Comparison of ENCODE assay signal across 33 cellular contexts in genomic region chr2:10965241-10965843, GRCh38. TPM values are rescaled to one million over a fixed set of nuclear protein-coding genes. Genes with fewer than 3 reads are reported as not detected.
"Had no signal": no experiment of that assay in that cellular context is flagged by ENCODE, and none has a peak within 500 bp of the region (broad histone marks: within the 10 kb centered on the region; RNA-seq: fewer than 3 reads in every experiment).

No MANE protein-coding gene starts in this region.

- DNase-seq: activated CD4-positive, alpha-beta T cell treated with anti-CD3 and anti-CD28 coated beads for 36 hours; activated CD4-positive, alpha-beta T cell treated with anti-CD3 and anti-CD28 coated beads, Interleukin-2, amount 10 ng/mL, durations not matched to agents 7 days and 5 days; activated CD4-positive, alpha-beta T cell treated with anti-CD3 and anti-CD28 coated beads, Interleukin-2, amount 50 U/mL, for 48 hours; activated CD8-positive, alpha-beta T cell treated with anti-CD3 and anti-CD28 coated beads, Interleukin-2, amount 10 ng/mL, durations not matched to agents 7 days and 5 days; activated naive CD4-positive, alpha-beta T cell treated with Interleukin-2 at 50 U/mL for 16 hours; activated naive CD8-positive, alpha-beta T cell treated with anti-CD3 and anti-CD28 coated beads, Interleukin-2, amount 10 ng/mL, durations not matched to agents 7 days and 5 days; activated T-cell treated with anti-CD3 and anti-CD28 coated beads, Interleukin-2, amount 50 U/mL, for 24 hours; amygdala; caudate nucleus; MM.1S; NCI-H1092; NCI-H1436 treated with DMSO at 0.1 percent for 48 hours; NCI-H1694 treated with DMSO at 0.1 percent for 48 hours; NCI-H2029; NCI-H345; NCI-H524 treated with DMSO at 0.1 percent for 48 hours; NK-92 treated with Interleukin-12 subunit alpha and Interleukin-12 subunit beta, amount 100 ng/mL, for 24 hours; PC-3; Peyer's patch; RPMI8226; SHP77 treated with DMSO at 0.1 percent for 48 hours; SK-N-SH had no signal

- H3K27me3 ChIP-seq: Peyer's patch, SJSA1 had no signal

- FAIRE-seq: astrocyte, TTC549 had no signal

- H3K4me1 ChIP-seq: Peyer's patch had no signal

- ATAC-seq: activated CD4-positive, alpha-beta T cell treated with anti-CD3 and anti-CD28 coated beads for 36 hours; activated CD4-positive, CD25-positive, alpha-beta regulatory T cell treated with anti-CD3 and anti-CD28 coated beads, Interleukin-2, amount 50 U/mL, for 24 hours; activated CD8-positive, alpha-beta T cell treated with anti-CD3 and anti-CD28 coated beads, Interleukin-2, amount 10 ng/mL, durations not matched to agents 7 days and 5 days; PC-3 had no signal

- H3K4me1 Mint-ChIP-seq: activated CD4-positive, alpha-beta T cell treated with anti-CD3 and anti-CD28 coated beads for 36 hours; activated CD4-positive, alpha-beta T cell treated with anti-CD3 and anti-CD28 coated beads, Interleukin-2, amount 10 ng/mL, durations not matched to agents 7 days and 5 days; activated naive CD4-positive, alpha-beta T cell treated with anti-CD3 and anti-CD28 coated beads, Interleukin-2, amount 50 U/mL, for 24 hours; activated naive CD8-positive, alpha-beta T cell treated with anti-CD3 and anti-CD28 coated beads, Interleukin-2, amount 10 ng/mL, durations not matched to agents 7 days and 5 days had no signal

- H3K27ac Mint-ChIP-seq: activated CD4-positive, alpha-beta T cell treated with anti-CD3 and anti-CD28 coated beads for 36 hours; activated CD4-positive, alpha-beta T cell treated with anti-CD3 and anti-CD28 coated beads, Interleukin-2, amount 10 ng/mL, durations not matched to agents 7 days and 5 days; activated CD8-positive, alpha-beta T cell treated with anti-CD3 and anti-CD28 coated beads, Interleukin-2, amount 10 ng/mL, durations not matched to agents 7 days and 5 days; activated naive CD4-positive, alpha-beta T cell treated with anti-CD3 and anti-CD28 coated beads, Interleukin-2, amount 50 U/mL, for 24 hours; activated naive CD8-positive, alpha-beta T cell treated with anti-CD3 and anti-CD28 coated beads, Interleukin-2, amount 10 ng/mL, durations not matched to agents 7 days and 5 days; activated T-cell treated with anti-CD3 and anti-CD28 coated beads, Interleukin-2, amount 50 U/mL, for 24 hours; activated T-helper 1 cell treated with anti-CD3 and anti-CD28 coated beads, Interleukin-12 subunit alpha, Interleukin-12 subunit beta, Interleukin-2, Interleukin-4 antibody, amounts not matched to agents 30 ng/mL and 10 ng/mL and 1 ng/mL, durations not matched to agents 14 hours and 24 hours and 36 hours; T-helper 1 cell treated with Interleukin-12 subunit alpha and Interleukin-12 subunit beta and Interleukin-4 antibody, amounts not matched to agents 30 μg/mL and 1 μg/mL, for 36 hours; T-helper 2 cell treated with Interferon-gamma antibody and Interleukin-4, amounts not matched to agents 5 μg/mL and 100 μg/mL, for 36 hours had no signal

- H3K27ac ChIP-seq: KMS-11, Peyer's patch, SJSA1 had no signal

- H3K4me3 Mint-ChIP-seq: activated CD4-positive, alpha-beta T cell treated with anti-CD3 and anti-CD28 coated beads for 36 hours; activated CD4-positive, alpha-beta T cell treated with anti-CD3 and anti-CD28 coated beads, Interleukin-2, amount 10 ng/mL, durations not matched to agents 7 days and 5 days; activated CD8-positive, alpha-beta T cell treated with anti-CD3 and anti-CD28 coated beads, Interleukin-2, amount 10 ng/mL, durations not matched to agents 7 days and 5 days; activated naive CD4-positive, alpha-beta T cell treated with anti-CD3 and anti-CD28 coated beads, Interleukin-2, amount 50 U/mL, for 24 hours; activated naive CD8-positive, alpha-beta T cell treated with anti-CD3 and anti-CD28 coated beads, Interleukin-2, amount 10 ng/mL, durations not matched to agents 7 days and 5 days; activated T-cell treated with anti-CD3 and anti-CD28 coated beads, Interleukin-2, amount 50 U/mL, for 24 hours; activated T-helper 1 cell treated with anti-CD3 and anti-CD28 coated beads, Interleukin-12 subunit alpha, Interleukin-12 subunit beta, Interleukin-2, Interleukin-4 antibody, amounts not matched to agents 30 ng/mL and 10 ng/mL and 1 ng/mL, durations not matched to agents 14 hours and 24 hours and 36 hours; brain; T-helper 1 cell treated with Interleukin-12 subunit alpha and Interleukin-12 subunit beta and Interleukin-4 antibody, amounts not matched to agents 30 μg/mL and 1 μg/mL, for 36 hours; T-helper 2 cell treated with Interferon-gamma antibody and Interleukin-4, amounts not matched to agents 5 μg/mL and 100 μg/mL, for 36 hours had no signal

- H3K4me2 ChIP-seq: KMS-11, SK-N-SH had no signal

- H3K36me3 ChIP-seq: Peyer's patch, SJSA1 had no signal

- H3K9ac ChIP-seq: KMS-11, SK-N-SH had no signal

- H3K9me3 ChIP-seq: Peyer's patch, SJSA1, SK-N-SH had no signal

- H3K9me3 Mint-ChIP-seq: activated CD4-positive, alpha-beta T cell treated with anti-CD3 and anti-CD28 coated beads, Interleukin-2, amount 10 ng/mL, durations not matched to agents 7 days and 5 days; activated naive CD4-positive, alpha-beta T cell treated with anti-CD3 and anti-CD28 coated beads, Interleukin-2, amount 50 U/mL, for 24 hours; activated naive CD8-positive, alpha-beta T cell treated with anti-CD3 and anti-CD28 coated beads, Interleukin-2, amount 10 ng/mL, durations not matched to agents 7 days and 5 days; activated T-cell treated with anti-CD3 and anti-CD28 coated beads, Interleukin-2, amount 50 U/mL, for 24 hours; activated T-helper 1 cell treated with anti-CD3 and anti-CD28 coated beads, Interleukin-12 subunit alpha, Interleukin-12 subunit beta, Interleukin-2, Interleukin-4 antibody, amounts not matched to agents 30 ng/mL and 10 ng/mL and 1 ng/mL, durations not matched to agents 14 hours and 24 hours and 36 hours; T-helper 1 cell treated with Interleukin-12 subunit alpha and Interleukin-12 subunit beta and Interleukin-4 antibody, amounts not matched to agents 30 μg/mL and 1 μg/mL, for 36 hours; T-helper 2 cell treated with Interferon-gamma antibody and Interleukin-4, amounts not matched to agents 5 μg/mL and 100 μg/mL, for 36 hours had no signal

- H3K36me3 Mint-ChIP-seq: activated naive CD4-positive, alpha-beta T cell treated with anti-CD3 and anti-CD28 coated beads, Interleukin-2, amount 50 U/mL, for 24 hours; activated naive CD8-positive, alpha-beta T cell treated with anti-CD3 and anti-CD28 coated beads, Interleukin-2, amount 10 ng/mL, durations not matched to agents 7 days and 5 days; brain had no signal

- H3K4me3 ChIP-seq: Peyer's patch, SJSA1 had no signal

RNA-seq across cellular contexts. Expression of gene KCNF1, which starts 53.6 kb away (rescaled TPM):
- total RNA-seq: activated CD4-positive, alpha-beta T cell treated with anti-CD3 and anti-CD28 coated beads for 36 hours; activated CD4-positive, alpha-beta T cell treated with anti-CD3 and anti-CD28 coated beads, Interleukin-2, amount 10 ng/mL, durations not matched to agents 7 days and 5 days; activated CD8-positive, alpha-beta T cell treated with anti-CD3 and anti-CD28 coated beads, Interleukin-2, amount 10 ng/mL, durations not matched to agents 7 days and 5 days; activated naive CD8-positive, alpha-beta T cell treated with anti-CD3 and anti-CD28 coated beads, Interleukin-2, amount 10 ng/mL, durations not matched to agents 7 days and 5 days; activated T-helper 1 cell treated with anti-CD3 and anti-CD28 coated beads, Interleukin-12 subunit alpha, Interleukin-12 subunit beta, Interleukin-2, Interleukin-4 antibody, amounts not matched to agents 30 ng/mL and 10 ng/mL and 1 ng/mL, durations not matched to agents 14 hours and 24 hours and 36 hours; bronchial epithelial cell had no signal
